In genomic region chr5:53874409-53874808, GRCh38 we compare ENCODE assay signal across 13 cellular contexts.
DNase-seq lines count a peak whose midpoint lies in the region; ATAC-seq and TF ChIP-seq lines count a peak whose summit lies in the region.
"Had no signal": no experiment of that assay in that cellular context is flagged by ENCODE, and none has a peak within 500 bp of the region (broad histone marks: within the 10 kb centered on the region; RNA-seq: fewer than 3 reads in every experiment).

No MANE protein-coding gene starts in this region.

- H3K36me3 ChIP-seq in GM23248 (ENCODE audit: low read depth) (no peaks in the 10 kb centered on the region), stomach (no peaks in the 10 kb centered on the region)
- H3K36me3 ChIP-seq: ascending aorta had no signal

- H2AFZ ChIP-seq in GM23248, result no peak overlapping the region

- no peaks in the 10 kb centered on the region for H4K20me1 ChIP-seq in GM23248 (ENCODE audit: insufficient read depth)

- no peak overlapping the region for H3K4me2 ChIP-seq in GM23248 (ENCODE audit: unreplicated experiment)

- H3K9me3 ChIP-seq in AG04450 (ENCODE audit: control insufficient read depth, insufficient read depth, low read length), result no peaks in the 10 kb centered on the region
- H3K9me3 ChIP-seq in GM23248 (ENCODE audit: low read depth), result no peaks in the 10 kb centered on the region
- H3K9me3 ChIP-seq in stomach, result peaks cover 0 to 11% (median 2%) of the 10 kb centered on the region in 4 donors
- H3K9me3 ChIP-seq: ascending aorta had no signal

- POLR2A ChIA-PET in AG04450 (lab: Yijun Ruan, JAX) (no interaction called here), RWPE1 (lab: Yijun Ruan, JAX; ENCODE audit: low non-redundant PET) (no interaction called here)

- no peaks in the 10 kb centered on the region for H3K79me2 ChIP-seq in GM23248 (ENCODE audit: insufficient read depth)

- H3K9ac ChIP-seq in GM23248, result no peak overlapping the region

- in situ Hi-C loops in GM23248 (cut with MboI), result no loop called here

- no peaks in the 10 kb centered on the region for H3K27me3 ChIP-seq in AG04450 (ENCODE audit: control insufficient read depth, insufficient read depth, low read length)
- no peaks in the 10 kb centered on the region for H3K27me3 ChIP-seq in GM23248 (replicated peaks; ENCODE audit: insufficient read depth)
- H3K27me3 ChIP-seq in foreskin keratinocyte, result no peaks in the 10 kb centered on the region
- H3K27me3 ChIP-seq in stomach, result no peaks in the 10 kb centered on the region
- H3K27me3 ChIP-seq: ascending aorta had no signal

- no peaks in the 10 kb centered on the region for H3K9me2 ChIP-seq in GM23248 (ENCODE audit: insufficient read depth)

- peaks cover 13% of the 10 kb centered on the region for H3F3A ChIP-seq in GM23248 (ENCODE audit: insufficient read depth)

- WGBS in GM23248 (ENCODE audit: low coverage in 1 of 2, low lambda C conversion rate in 2 of 2, missing lambda C conversion rate in 2 of 2), 2 experiments, result 33 to 36% methylated on average over 1 of the region's 1 CpG
- WGBS in stomach, 5 donors, result 75 to 96% (median 87%) methylated on average over 1 of the region's 1 CpG

- no peak for TF ChIP-seq EP300 in stomach (IDR thresholded peaks at IDR 0.05)

- no peak for TF ChIP-seq POLR2A in stomach (IDR thresholded peaks at IDR 0.05)

- intact Hi-C loops in stomach (cut with DNase I; ENCODE audit: low total_unique reads), result no loop called here

- no peak overlapping the region for H3K4me3 ChIP-seq in AG04450 (ENCODE audit: low read depth, low read length)
- H3K4me3 ChIP-seq in GM23248, result no peak overlapping the region
- no peak overlapping the region for H3K4me3 ChIP-seq in stomach
- H3K4me3 ChIP-seq: ascending aorta had no signal

- CTCF ChIA-PET in AG04450 (lab: Charles Lee), result no interaction called here
- CTCF ChIA-PET in RWPE1 (lab: Yijun Ruan, JAX), result interaction anchor here (0.6 to 0.7 kb wide), 2 partner anchors 305 to 328 kb away, joined by 3 read pairs; no protein-coding TSS in a partner anchor

- H3K4me1 ChIP-seq in GM23248 (ENCODE audit: insufficient read depth), result peaks cover 15% of the 10 kb centered on the region
- no peaks in the 10 kb centered on the region for H3K4me1 ChIP-seq in foreskin keratinocyte
- peaks cover 0 to 10% (median 2%) of the 10 kb centered on the region in 4 donors for H3K4me1 ChIP-seq in stomach
- H3K4me1 ChIP-seq: ascending aorta had no signal

- H3K27ac ChIP-seq in AG04450 (ENCODE audit: low read depth, low read length), result no peak overlapping the region
- H3K27ac ChIP-seq in GM23248, result no peak overlapping the region
- H3K27ac ChIP-seq in RWPE1, result no peak overlapping the region
- no peak overlapping the region for H3K27ac ChIP-seq in foreskin keratinocyte
- H3K27ac ChIP-seq in stomach, result no peak overlapping the region
- H3K27ac ChIP-seq: ascending aorta, epithelial cell of prostate had no signal

- ATAC-seq in foreskin keratinocyte (peak; percentile 40), HG03378 (IDR thresholded peaks at IDR 0.05; ENCODE audit: unreplicated experiment) (no peak), GM21381 (IDR thresholded peaks at IDR 0.05; ENCODE audit: unreplicated experiment) (no peak)

- TF ChIP-seq CTCF in AG04450 (IDR thresholded peaks at IDR 0.05; ENCODE audit: low read depth, low read length) (peak; percentile 16; the same call in 1 of the 2 replicates), RWPE1 (conservative IDR thresholded peaks at IDR 0.05; ENCODE audit: low read depth) (no peak), foreskin keratinocyte (conservative IDR thresholded peaks at IDR 0.05) (peak; percentile 35), stomach (IDR thresholded peaks at IDR 0.05) (no peak)

- DNase-seq in AG04450 (ENCODE audit: low read depth, low spot score), result no peak
- DNase-seq in GM23248, result peak; percentile 53
- DNase-seq in RWPE1 (ENCODE audit: low spot score), result peak; percentile 53
- DNase-seq in foreskin keratinocyte, result no peak
- DNase-seq in midbrain (lab: John Stamatoyannopoulos, UW), result no peak
- DNase-seq in stomach, result no peak
- DNase-seq: CD8-positive, alpha-beta memory T cell; Karpas-422; NCI-H524 treated with DMSO at 0.1 percent for 48 hours had no signal

Comparison
In these comparisons a context has a peak if more than half of its experiments do, and no peak if none do; other contexts are left out.
1. DNase-seq: peak in GM23248 (single experiment) and RWPE1 (single experiment); none in AG04450 (single experiment), foreskin keratinocyte (0 of 2), midbrain (single experiment) and stomach (single experiment).
2. CTCF ChIP-seq: peak in AG04450 (single experiment) and foreskin keratinocyte (single experiment); none in RWPE1 (single experiment) and stomach (0 of 7).